ENCODE assay signal across 23 cellular contexts in the genomic region with DNA sequence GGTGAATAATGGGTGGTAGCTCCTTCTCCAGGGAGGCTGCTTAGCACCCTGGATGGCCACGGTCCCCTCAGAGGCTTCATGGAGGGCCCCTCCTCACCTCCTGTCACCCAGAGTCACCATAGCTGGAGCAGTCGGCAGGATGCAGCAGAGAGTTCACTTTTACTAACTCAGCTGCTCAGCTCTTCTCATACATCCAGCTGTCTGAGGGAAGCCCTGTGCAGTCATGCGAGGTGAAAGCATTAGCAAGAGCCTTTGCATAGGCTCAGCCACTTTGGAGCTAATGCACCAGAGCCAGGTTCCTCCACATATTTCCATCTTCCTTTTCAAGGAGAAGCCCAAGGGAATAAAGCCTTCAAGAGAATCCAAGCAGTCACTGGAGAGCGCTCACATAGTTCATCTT.
DNase-seq lines count a peak whose midpoint lies in the region; ATAC-seq, FAIRE-seq and TF ChIP-seq lines count a peak whose summit lies in the region.
"Had no signal": no experiment of that assay in that cellular context is flagged by ENCODE, and none has a peak within 500 bp of the region (broad histone marks: within the 10 kb centered on the region; RNA-seq: fewer than 3 reads in every experiment).

No MANE protein-coding gene starts in this region.

- intact Hi-C loops in right cardiac atrium (cut with DNase I): no loop called here

- H3K4me1 ChIP-seq in BLaER1: peaks cover 12% of the 10 kb centered on the region
- no peaks in the 10 kb centered on the region for H3K4me1 ChIP-seq in right cardiac atrium (ENCODE audit: control insufficient read depth, insufficient read depth, low read length)
- H3K4me1 ChIP-seq: breast epithelium, pancreas had no signal

- DNase-seq in RCC 7860 (ENCODE audit: low spot score): peak; percentile 61
- DNase-seq in kidney tubule cell (ENCODE audit: low spot score): peak; percentile 71
- DNase-seq in occipital lobe (lab: John Stamatoyannopoulos, UW): no peak
- DNase-seq in right cardiac atrium: no peak
- DNase-seq in T-helper 2 cell treated with Interferon-gamma antibody and Interleukin-4, amounts not matched to agents 5 μg/mL and 100 μg/mL, for 36 hours (ENCODE audit: low spot score): no peak
- DNase-seq: activated CD4-positive, alpha-beta T cell treated with anti-CD3 and anti-CD28 coated beads for 1 hour; activated CD8-positive, alpha-beta T cell treated with anti-CD3 and anti-CD28 coated beads, Interleukin-2, amount 10 ng/mL, durations not matched to agents 7 days and 5 days; activated gamma-delta T cell treated with Interleukin-2 at 50 U/mL for 16 hours; endodermal cell; HFFc6; naive thymus-derived CD4-positive, alpha-beta T cell; NCI-H1105; NCI-H2081 treated with DMSO at 0.1 percent for 48 hours; NCI-H510A treated with DMSO at 0.1 percent for 48 hours; pancreas; SW 1271 had no signal

- no peaks in the 10 kb centered on the region for H3K36me3 Mint-ChIP-seq in T-helper 2 cell treated with Interferon-gamma antibody and Interleukin-4, amounts not matched to agents 5 μg/mL and 100 μg/mL, for 36 hours (ENCODE audit: low read depth)

- peaks cover 16% of the 10 kb centered on the region for H3K9me3 Mint-ChIP-seq in T-helper 2 cell treated with Interferon-gamma antibody and Interleukin-4, amounts not matched to agents 5 μg/mL and 100 μg/mL, for 36 hours
- H3K9me3 Mint-ChIP-seq: endodermal cell, HFFc6 had no signal

- no peak overlapping the region for H3K27ac ChIP-seq in BLaER1
- no peak overlapping the region for H3K27ac ChIP-seq in right cardiac atrium (ENCODE audit: low read length)
- H3K27ac ChIP-seq: breast epithelium, coronary artery, pancreas had no signal

- no peaks in the 10 kb centered on the region for H4K20me1 ChIP-seq in BLaER1

- H3K27me3 Mint-ChIP-seq in T-helper 2 cell treated with Interferon-gamma antibody and Interleukin-4, amounts not matched to agents 5 μg/mL and 100 μg/mL, for 36 hours (ENCODE audit: low read depth): no peaks in the 10 kb centered on the region

- no peaks in the 10 kb centered on the region for H3K27me3 ChIP-seq in BLaER1
- no peaks in the 10 kb centered on the region for H3K27me3 ChIP-seq in right cardiac atrium (ENCODE audit: control insufficient read depth, insufficient read depth)
- H3K27me3 ChIP-seq: breast epithelium, pancreas had no signal

- 87% methylated on average over 4 of the region's 4 CpGs for WGBS in right cardiac atrium

- H3K4me3 Mint-ChIP-seq in T-helper 2 cell treated with Interferon-gamma antibody and Interleukin-4, amounts not matched to agents 5 μg/mL and 100 μg/mL, for 36 hours: no peak overlapping the region
- H3K4me3 Mint-ChIP-seq: activated CD8-positive, alpha-beta T cell treated with anti-CD3 and anti-CD28 coated beads, Interleukin-2, amount 10 ng/mL, durations not matched to agents 7 days and 5 days; endodermal cell; HFFc6; naive thymus-derived CD4-positive, alpha-beta T cell had no signal

- no peak overlapping the region for H3K9ac ChIP-seq in BLaER1

- H3K27ac Mint-ChIP-seq in T-helper 2 cell treated with Interferon-gamma antibody and Interleukin-4, amounts not matched to agents 5 μg/mL and 100 μg/mL, for 36 hours: no peak overlapping the region
- H3K27ac Mint-ChIP-seq: activated CD8-positive, alpha-beta T cell treated with anti-CD3 and anti-CD28 coated beads, Interleukin-2, amount 10 ng/mL, durations not matched to agents 7 days and 5 days; endodermal cell; HFFc6; naive thymus-derived CD4-positive, alpha-beta T cell had no signal

- peak; percentile 55 for FAIRE-seq in RCC 7860 (lab: Jason Lieb, UNC)
- FAIRE-seq: pancreas, urothelium cell line had no signal

- no peaks in the 10 kb centered on the region for H3K4me1 Mint-ChIP-seq in T-helper 2 cell treated with Interferon-gamma antibody and Interleukin-4, amounts not matched to agents 5 μg/mL and 100 μg/mL, for 36 hours (ENCODE audit: low read depth)
- H3K4me1 Mint-ChIP-seq: naive thymus-derived CD4-positive, alpha-beta T cell had no signal

- H3K4me3 ChIP-seq in BLaER1 (no peak overlapping the region), GM12875 (ENCODE audit: low read depth, low read length) (no peak overlapping the region), right cardiac atrium (ENCODE audit: low read length) (no peak overlapping the region)
- H3K4me3 ChIP-seq: breast epithelium, coronary artery, pancreas had no signal

- H3K9me3 ChIP-seq in BLaER1 (no peaks in the 10 kb centered on the region), right cardiac atrium (ENCODE audit: control insufficient read depth, low read length) (no peaks in the 10 kb centered on the region)
- H3K9me3 ChIP-seq: breast epithelium, pancreas had no signal

- no peaks in the 10 kb centered on the region for H3K36me3 ChIP-seq in BLaER1
- H3K36me3 ChIP-seq: breast epithelium, pancreas had no signal

- peak; percentile 17; the same call in 1 of the 2 replicates for TF ChIP-seq CTCF in GM12875 (IDR thresholded peaks at IDR 0.05; ENCODE audit: borderline replicate concordance, insufficient read depth, low read depth, low read length)

- peak overlapping the region; percentile 39 for H3K4me2 ChIP-seq in BLaER1

- ATAC-seq in HG03354 (IDR thresholded peaks at IDR 0.05; ENCODE audit: poor library complexity, severe bottlenecking, unreplicated experiment) (no peak), right cardiac atrium (no peak)
- ATAC-seq: activated CD8-positive, alpha-beta T cell treated with anti-CD3 and anti-CD28 coated beads, Interleukin-2, amount 10 ng/mL, durations not matched to agents 7 days and 5 days; left lobe of liver; naive thymus-derived CD4-positive, alpha-beta T cell; pancreas had no signal

Comparison
In these comparisons a context has a peak if more than half of its experiments do, and no peak if none do; other contexts are left out.
1. DNase-seq: peak in RCC 7860 (single experiment) and kidney tubule cell (single experiment); none in occipital lobe (single experiment), right cardiac atrium (0 of 3) and T-helper 2 cell treated with Interferon-gamma antibody and Interleukin-4, amounts not matched to agents 5 μg/mL and 100 μg/mL, for 36 hours (single experiment).